Comparison of ENCODE assay signal across 16 cellular contexts in the genomic region with DNA sequence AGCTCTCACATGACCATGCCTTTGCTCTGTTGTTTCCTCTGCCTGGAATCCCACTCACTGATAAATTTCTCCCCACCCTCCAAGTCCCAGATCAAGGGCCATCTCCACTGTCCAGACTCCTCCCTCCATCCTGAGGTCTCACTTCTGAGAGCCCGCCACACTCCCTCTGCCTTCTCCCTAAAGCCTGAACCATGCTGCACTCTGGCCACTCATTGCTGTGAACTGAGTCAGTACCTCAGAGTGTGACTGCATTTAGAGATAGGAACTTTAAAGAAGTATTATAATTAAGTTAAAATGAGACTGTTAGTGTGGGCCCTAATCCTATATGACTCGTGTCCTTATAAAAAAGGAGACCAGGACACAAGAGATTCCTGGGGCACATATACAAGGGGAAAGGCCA. TPM values are rescaled to one million over a fixed set of nuclear protein-coding genes. Genes with fewer than 3 reads are reported as not detected.
DNase-seq lines count a peak whose midpoint lies in the region; ATAC-seq, FAIRE-seq and TF ChIP-seq lines count a peak whose summit lies in the region.
"Had no signal": no experiment of that assay in that cellular context is flagged by ENCODE, and none has a peak within 500 bp of the region (broad histone marks: within the 10 kb centered on the region; RNA-seq: fewer than 3 reads in every experiment).

No MANE protein-coding gene starts in this region.

- peak overlapping the region; percentile 52 for H3K27ac Mint-ChIP-seq in activated naive CD8-positive, alpha-beta T cell
- no peak overlapping the region for H3K27ac Mint-ChIP-seq in activated naive CD8-positive, alpha-beta T cell treated with anti-CD3 and anti-CD28 coated beads for 36 hours
- peak overlapping the region; percentile 90 for H3K27ac Mint-ChIP-seq in T-helper 17 cell

- H3K36me3 Mint-ChIP-seq in activated naive CD8-positive, alpha-beta T cell = peaks cover 4% of the 10 kb centered on the region
- H3K36me3 Mint-ChIP-seq in activated naive CD8-positive, alpha-beta T cell treated with anti-CD3 and anti-CD28 coated beads for 36 hours = no peaks in the 10 kb centered on the region
- peaks cover 10% of the 10 kb centered on the region for H3K36me3 Mint-ChIP-seq in T-helper 17 cell (ENCODE audit: low read depth)

- H3K4me1 Mint-ChIP-seq in activated naive CD8-positive, alpha-beta T cell (ENCODE audit: low read depth) = peaks cover 39% of the 10 kb centered on the region
- peaks cover 21% of the 10 kb centered on the region for H3K4me1 Mint-ChIP-seq in activated naive CD8-positive, alpha-beta T cell treated with anti-CD3 and anti-CD28 coated beads for 36 hours
- H3K4me1 Mint-ChIP-seq in T-helper 17 cell = peaks cover 58% of the 10 kb centered on the region

- TF ChIP-seq CTCF in kidney (IDR thresholded peaks at IDR 0.05; ENCODE audit: borderline replicate concordance, extremely low read depth, insufficient read depth) = no peak

- no peaks in the 10 kb centered on the region for H3K9me3 ChIP-seq in T-helper 17 cell (ENCODE audit: control insufficient read depth, low read length, poor library complexity, severe bottlenecking)
- peaks cover 0 to 7% of the 10 kb centered on the region in 2 donors for H3K9me3 ChIP-seq in kidney (ENCODE audit: control insufficient read depth in 1 of 2, low read length in 2 of 2)

- H3K4me3 ChIP-seq in kidney (ENCODE audit: low read length in 2 of 2) = no peak overlapping the region

- no peaks in the 10 kb centered on the region for H3K36me3 ChIP-seq in kidney (ENCODE audit: control insufficient read depth in 1 of 2, insufficient read depth in 2 of 2, low read length in 2 of 2)

- H3K27ac ChIP-seq in kidney (ENCODE audit: low read depth in 2 of 2, low read length in 2 of 2) = no peak overlapping the region

- no peak overlapping the region for H3K4me3 Mint-ChIP-seq in activated naive CD8-positive, alpha-beta T cell
- H3K4me3 Mint-ChIP-seq in activated naive CD8-positive, alpha-beta T cell treated with anti-CD3 and anti-CD28 coated beads for 36 hours = no peak overlapping the region
- H3K4me3 Mint-ChIP-seq in T-helper 17 cell = no peak overlapping the region

- no peaks in the 10 kb centered on the region for H3K27me3 Mint-ChIP-seq in activated naive CD8-positive, alpha-beta T cell
- H3K27me3 Mint-ChIP-seq in activated naive CD8-positive, alpha-beta T cell treated with anti-CD3 and anti-CD28 coated beads for 36 hours = no peaks in the 10 kb centered on the region
- H3K27me3 Mint-ChIP-seq in T-helper 17 cell = no peaks in the 10 kb centered on the region

- no peaks in the 10 kb centered on the region for H3K9me3 Mint-ChIP-seq in activated naive CD8-positive, alpha-beta T cell (ENCODE audit: low read depth)
- no peaks in the 10 kb centered on the region for H3K9me3 Mint-ChIP-seq in activated naive CD8-positive, alpha-beta T cell treated with anti-CD3 and anti-CD28 coated beads for 36 hours

- ATAC-seq in T-helper 17 cell (no peak), HG03442 (IDR thresholded peaks at IDR 0.05; ENCODE audit: unreplicated experiment) (no peak)

- intact Hi-C loops in kidney (cut with DNase I) = no loop called here

- H3K4me1 ChIP-seq in kidney (ENCODE audit: control insufficient read depth in 1 of 2, insufficient read depth in 1 of 2, low read depth in 1 of 2, low read length in 2 of 2) = no peaks in the 10 kb centered on the region

- no peak overlapping the region for H3K9ac ChIP-seq in kidney (ENCODE audit: low read length in 2 of 2)

- FAIRE-seq in kidney (lab: Jason Lieb, UNC) = no peak

- no peak for DNase-seq in activated naive CD8-positive, alpha-beta T cell treated with anti-CD3 and anti-CD28 coated beads for 36 hours
- no peak for DNase-seq in T-helper 17 cell
- peak; percentile 7 for DNase-seq in kidney
- DNase-seq in cerebellar cortex (ENCODE audit: low spot score) = no peak
- DNase-seq in CD1c-positive myeloid dendritic cell (ENCODE audit: extremely low spot score) = no peak
- DNase-seq: C1 segment of cervical spinal cord, Calu3, DMS53, GOT3, NCI-H1417 treated with DMSO at 0.1 percent for 48 hours, NCI-H2029, NCI-H2171, NCI-H446 had no signal

RNA-seq across cellular contexts. Expression of gene WNT7A, which starts 9.9 kb away (rescaled TPM):
- under 1 TPM in 1 of 2 experiments, not detected in 1; 0.20 TPM for total RNA-seq in activated naive CD8-positive, alpha-beta T cell treated with anti-CD3 and anti-CD28 coated beads for 36 hours
- 10 to 100 TPM; 10.1 to 14.5 TPM for total RNA-seq in T-helper 17 cell
- 3.3 TPM for total RNA-seq in kidney
- 0.13 TPM for polyA plus RNA-seq in kidney (ENCODE audit: insufficient read depth, low read depth, low replicate concordance)
- total RNA-seq: A673 had no signal
